ENCODE assay signal across 9 cellular contexts in genomic region chr14:29926701-29927595, GRCh38. TPM values are rescaled to one million over a fixed set of nuclear protein-coding genes. Genes with fewer than 3 reads are reported as not detected.
DNase-seq lines count a peak whose midpoint lies in the region; ATAC-seq and TF ChIP-seq lines count a peak whose summit lies in the region.
"Had no signal": no experiment of that assay in that cellular context is flagged by ENCODE, and none has a peak within 500 bp of the region (broad histone marks: within the 10 kb centered on the region; RNA-seq: fewer than 3 reads in every experiment).

No MANE protein-coding gene starts in this region.

- peak in 1 of 2 donors; percentile 35 for ATAC-seq in activated T-cell treated with anti-CD3 and anti-CD28 coated beads, Interleukin-2, amount 50 U/mL, for 4 hours
- ATAC-seq in HG03108 (IDR thresholded peaks at IDR 0.05; ENCODE audit: unreplicated experiment) (peak; percentile 45), HG02852 (IDR thresholded peaks at IDR 0.05; ENCODE audit: unreplicated experiment) (no peak)

- TF ChIP-seq CTCF in endothelial cell (IDR thresholded peaks at IDR 0.05; ENCODE audit: unreplicated experiment) (no peak), testis (IDR thresholded peaks at IDR 0.05) (no peak)

- peaks cover 4% of the 10 kb centered on the region for H3K4me1 Mint-ChIP-seq in activated T-cell treated with anti-CD3 and anti-CD28 coated beads, Interleukin-2, amount 50 U/mL, for 4 hours (ENCODE audit: low read depth)
- peaks cover 21% of the 10 kb centered on the region for H3K4me1 Mint-ChIP-seq in endothelial cell (ENCODE audit: unreplicated experiment)

- H3K4me1 ChIP-seq in SJCRH30 (peaks cover 7% of the 10 kb centered on the region), testis (peaks cover 10% of the 10 kb centered on the region)

- H3K36me3 ChIP-seq in SJCRH30 (no peaks in the 10 kb centered on the region), testis (ENCODE audit: low read depth, missing control alignments) (no peaks in the 10 kb centered on the region)

- peaks cover 43% of the 10 kb centered on the region for H3K27me3 Mint-ChIP-seq in activated T-cell treated with anti-CD3 and anti-CD28 coated beads, Interleukin-2, amount 50 U/mL, for 4 hours (ENCODE audit: low read depth)
- H3K27me3 Mint-ChIP-seq in endothelial cell (ENCODE audit: unreplicated experiment): peaks cover 7% of the 10 kb centered on the region

- no peaks in the 10 kb centered on the region for H3K9me3 Mint-ChIP-seq in activated T-cell treated with anti-CD3 and anti-CD28 coated beads, Interleukin-2, amount 50 U/mL, for 4 hours
- no peaks in the 10 kb centered on the region for H3K9me3 Mint-ChIP-seq in endothelial cell (ENCODE audit: unreplicated experiment)

- WGBS in testis, 2 donors: 0 to 1% methylated on average over 52 to 61 of the region's 82 CpGs

- peak overlapping the region; percentile 73 for H3K4me3 ChIP-seq in SJCRH30
- H3K4me3 ChIP-seq in testis: peak overlapping the region; percentile 79 to 83

- H3K27ac ChIP-seq in SJCRH30 (no peak overlapping the region; the same call in 1 of the 2 replicates), testis (peak overlapping the region; percentile 70 to 88)
- H3K27ac ChIP-seq: epithelial cell of prostate had no signal

- no peaks in the 10 kb centered on the region for H3K27me3 ChIP-seq in SJCRH30
- H3K27me3 ChIP-seq in testis: no peaks in the 10 kb centered on the region

- H3K36me3 Mint-ChIP-seq in activated T-cell treated with anti-CD3 and anti-CD28 coated beads, Interleukin-2, amount 50 U/mL, for 4 hours (ENCODE audit: insufficient read depth): no peaks in the 10 kb centered on the region
- H3K36me3 Mint-ChIP-seq in endothelial cell (ENCODE audit: low read depth, unreplicated experiment): peaks cover 3% of the 10 kb centered on the region

- peak overlapping the region; percentile 69 for H3K4me3 Mint-ChIP-seq in activated T-cell treated with anti-CD3 and anti-CD28 coated beads, Interleukin-2, amount 50 U/mL, for 4 hours
- H3K4me3 Mint-ChIP-seq in endothelial cell (ENCODE audit: unreplicated experiment): peak overlapping the region; percentile 96

- H3K9me3 ChIP-seq in SJCRH30 (replicated peaks) (no peaks in the 10 kb centered on the region), testis (no peaks in the 10 kb centered on the region)

- intact Hi-C loops in testis (cut with DNase I; ENCODE audit: low total_unique reads): loop anchor here (10.0 kb wide), 1 partner anchor 272 kb away; no protein-coding TSS in a partner anchor

- DNase-seq in activated T-cell treated with anti-CD3 and anti-CD28 coated beads, Interleukin-2, amount 50 U/mL, for 4 hours: no peak
- no peak for DNase-seq in activated T-cell treated with anti-CD3 and anti-CD28 coated beads, Interleukin-2, amount 50 U/mL, for 1 hour
- DNase-seq in SJCRH30 (peak; percentile 59 to 68), endothelial cell (ENCODE audit: low spot score) (peak; percentile 53), lung microvascular endothelial cell (ENCODE audit: low read depth in 2 of 2) (peak; percentile 61 to 76), testis (peak; percentile 56)

- no peak for TF ChIP-seq POLR2A in testis (IDR thresholded peaks at IDR 0.05)

- no peak overlapping the region for H3K27ac Mint-ChIP-seq in endothelial cell (ENCODE audit: unreplicated experiment)

RNA-seq across cellular contexts. Expression of gene PRKD1, which starts 0.7 kb away (rescaled TPM):
- total RNA-seq in activated T-cell treated with anti-CD3 and anti-CD28 coated beads, Interleukin-2, amount 50 U/mL, for 4 hours: under 1 TPM in 1 of 3 donors, not detected in 2; 0.11 TPM
- 11.0 and 11.6 TPM in 2 replicates for total RNA-seq in SJCRH30 (2014; rRNA removed; shearing (Covaris generic))
- total RNA-seq in endothelial cell (ENCODE audit: unreplicated experiment): 9.0 TPM
- total RNA-seq in lung microvascular endothelial cell: 6.3 and 8.5 TPM in 2 replicates
- total RNA-seq in testis: 10 to 100 TPM; 67.2 to 82.9 TPM
- polyA plus RNA-seq in testis (ENCODE audit: insufficient read depth, low read depth, low replicate concordance): 29.9 TPM

Comparison
In these comparisons a context has a peak if more than half of its experiments do, and no peak if none do; other contexts are left out.
1. DNase-seq: peak in SJCRH30 (2 of 2), endothelial cell (single experiment), lung microvascular endothelial cell (2 of 2) and testis (single experiment); none in activated T-cell treated with anti-CD3 and anti-CD28 coated beads, Interleukin-2, amount 50 U/mL, for 4 hours (single experiment) and activated T-cell treated with anti-CD3 and anti-CD28 coated beads, Interleukin-2, amount 50 U/mL, for 1 hour (single experiment).